35 cellular contexts compared by ENCODE assay signal in genomic region chr19:51331193-51331592, GRCh38. TPM values are rescaled to one million over a fixed set of nuclear protein-coding genes. Genes with fewer than 3 reads are reported as not detected.
"Had no signal": no experiment of that assay in that cellular context is flagged by ENCODE, and none has a peak within 500 bp of the region (broad histone marks: within the 10 kb centered on the region; RNA-seq: fewer than 3 reads in every experiment).

No MANE protein-coding gene starts in this region.

- H3K9me3 ChIP-seq: ascending aorta had no signal

- H3K36me3 Mint-ChIP-seq: activated naive CD4-positive, alpha-beta T cell treated with anti-CD3 and anti-CD28 coated beads, Interleukin-2, amount 10 ng/mL, durations not matched to agents 7 days and 5 days had no signal

- H3K4me3 ChIP-seq: ascending aorta, cardiac muscle cell had no signal

- H3K27ac Mint-ChIP-seq: activated B cell treated with CpG ODN at 0.5 μM for 24 hours; activated CD4-positive, alpha-beta memory T cell treated with anti-CD3 and anti-CD28 coated beads for 36 hours; activated CD4-positive, alpha-beta T cell treated with anti-CD3 and anti-CD28 coated beads, Interleukin-2, amount 10 ng/mL, durations not matched to agents 24 days and 14 days; activated CD8-positive, alpha-beta T cell treated with anti-CD3 and anti-CD28 coated beads for 36 hours; activated naive CD4-positive, alpha-beta T cell treated with anti-CD3 and anti-CD28 coated beads, Interleukin-2, amount 10 ng/mL, durations not matched to agents 7 days and 5 days; activated naive CD4-positive, alpha-beta T cell treated with anti-CD3 and anti-CD28 coated beads, Interleukin-2, amount 50 U/mL, for 24 hours; activated naive CD8-positive, alpha-beta T cell; activated naive CD8-positive, alpha-beta T cell treated with anti-CD3 and anti-CD28 coated beads, Interleukin-2, amount 10 ng/mL, durations not matched to agents 7 days and 5 days; activated naive CD8-positive, alpha-beta T cell treated with anti-CD3 and anti-CD28 coated beads, Interleukin-2, amount 50 U/mL, for 24 hours; activated T-cell treated with anti-CD3 and anti-CD28 coated beads, Interleukin-2, amount 50 U/mL, for 24 hours; activated T-helper 2 cell treated with anti-CD3 and anti-CD28 coated beads, Interferon-gamma antibody, Interleukin-2, Interleukin-4, amounts not matched to agents 10 μg/mL and 5 μg/mL and 100 μg/mL, durations not matched to agents 14 hours and 24 hours and 36 hours; brain; T-helper 1 cell treated with Interleukin-12 subunit alpha and Interleukin-12 subunit beta and Interleukin-4 antibody, amounts not matched to agents 30 μg/mL and 1 μg/mL, for 36 hours; T-helper 2 cell treated with Interferon-gamma antibody and Interleukin-4, amounts not matched to agents 5 μg/mL and 100 μg/mL, for 36 hours had no signal

- ATAC-seq: activated CD8-positive, alpha-beta T cell treated with anti-CD3 and anti-CD28 coated beads for 36 hours; activated naive CD8-positive, alpha-beta T cell treated with anti-CD3 and anti-CD28 coated beads, Interleukin-2, amount 50 U/mL, for 24 hours had no signal

- DNase-seq: activated B cell treated with CpG ODN at 0.5 μM for 24 hours; activated CD4-positive, alpha-beta memory T cell treated with anti-CD3 and anti-CD28 coated beads for 36 hours; activated CD4-positive, alpha-beta T cell treated with anti-CD3 and anti-CD28 coated beads for 4 hours; activated CD4-positive, alpha-beta T cell treated with anti-CD3 and anti-CD28 coated beads, Interleukin-2, amount 10 ng/mL, durations not matched to agents 24 days and 14 days; activated CD4-positive, alpha-beta T cell treated with anti-CD3 and anti-CD28 coated beads, Interleukin-2, amount 50 U/mL, for 1 hour; activated CD4-positive, alpha-beta T cell treated with anti-CD3 and anti-CD28 coated beads, Interleukin-2, amount 50 U/mL, for 4 hours; activated CD4-positive, CD25-positive, alpha-beta regulatory T cell treated with anti-CD3 and anti-CD28 coated beads, Interleukin-2, amount 50 U/mL, for 72 hours; activated CD8-positive, alpha-beta memory T cell treated with anti-CD3 and anti-CD28 coated beads, Interleukin-2, amount 50 U/mL, for 48 hours; activated CD8-positive, alpha-beta T cell treated with anti-CD3 and anti-CD28 coated beads for 36 hours; activated effector memory CD4-positive, alpha-beta T cell treated with Interleukin-2 at 50 U/mL for 16 hours; activated gamma-delta T cell; activated naive CD4-positive, alpha-beta T cell treated with anti-CD3 and anti-CD28 coated beads, Interleukin-2, amount 10 ng/mL, durations not matched to agents 7 days and 5 days; activated naive CD4-positive, alpha-beta T cell treated with Interleukin-2 at 50 U/mL for 16 hours; activated naive CD8-positive, alpha-beta T cell treated with anti-CD3 and anti-CD28 coated beads, Interleukin-2, amount 10 ng/mL, durations not matched to agents 7 days and 5 days; activated naive CD8-positive, alpha-beta T cell treated with anti-CD3 and anti-CD28 coated beads, Interleukin-2, amount 50 U/mL, for 24 hours; activated T-cell treated with anti-CD3 and anti-CD28 coated beads, Interleukin-2, amount 50 U/mL, for 24 hours; activated T-cell treated with anti-CD3 and anti-CD28 coated beads, Interleukin-2, amount 50 U/mL, for 48 hours; amygdala; anterior cingulate cortex; caudate nucleus; cerebellar nuclear complex; T-helper 1 cell; T-helper 2 cell; T-helper 9 cell had no signal

- H3K9me3 Mint-ChIP-seq: activated B cell treated with CpG ODN at 0.5 μM for 24 hours; activated CD4-positive, alpha-beta memory T cell treated with anti-CD3 and anti-CD28 coated beads for 36 hours; activated CD8-positive, alpha-beta T cell treated with anti-CD3 and anti-CD28 coated beads for 36 hours; activated T-helper 2 cell treated with anti-CD3 and anti-CD28 coated beads, Interferon-gamma antibody, Interleukin-2, Interleukin-4, amounts not matched to agents 10 μg/mL and 5 μg/mL and 100 μg/mL, durations not matched to agents 14 hours and 24 hours and 36 hours; central memory CD8-positive, alpha-beta T cell; T-helper 1 cell treated with Interleukin-12 subunit alpha and Interleukin-12 subunit beta and Interleukin-4 antibody, amounts not matched to agents 30 μg/mL and 1 μg/mL, for 36 hours; T-helper 2 cell treated with Interferon-gamma antibody and Interleukin-4, amounts not matched to agents 5 μg/mL and 100 μg/mL, for 36 hours had no signal

- H3K27me3 Mint-ChIP-seq: brain had no signal

- H3K27me3 ChIP-seq: ascending aorta, cardiac muscle cell had no signal

- H3K4me1 Mint-ChIP-seq: central memory CD8-positive, alpha-beta T cell had no signal

- H3K27ac ChIP-seq: ascending aorta, cardiac muscle cell, VCaP had no signal

- H3K36me3 ChIP-seq: ascending aorta, cardiac muscle cell had no signal

- H3K4me3 Mint-ChIP-seq: activated B cell treated with CpG ODN at 0.5 μM for 24 hours; activated CD4-positive, alpha-beta memory T cell treated with anti-CD3 and anti-CD28 coated beads for 36 hours; activated CD4-positive, alpha-beta T cell treated with anti-CD3 and anti-CD28 coated beads, Interleukin-2, amount 10 ng/mL, durations not matched to agents 24 days and 14 days; activated CD8-positive, alpha-beta T cell treated with anti-CD3 and anti-CD28 coated beads for 36 hours; activated naive CD4-positive, alpha-beta T cell treated with anti-CD3 and anti-CD28 coated beads, Interleukin-2, amount 10 ng/mL, durations not matched to agents 7 days and 5 days; activated naive CD4-positive, alpha-beta T cell treated with anti-CD3 and anti-CD28 coated beads, Interleukin-2, amount 50 U/mL, for 24 hours; activated naive CD8-positive, alpha-beta T cell; activated naive CD8-positive, alpha-beta T cell treated with anti-CD3 and anti-CD28 coated beads, Interleukin-2, amount 10 ng/mL, durations not matched to agents 7 days and 5 days; activated naive CD8-positive, alpha-beta T cell treated with anti-CD3 and anti-CD28 coated beads, Interleukin-2, amount 50 U/mL, for 24 hours; activated T-cell treated with anti-CD3 and anti-CD28 coated beads, Interleukin-2, amount 50 U/mL, for 24 hours; brain; central memory CD8-positive, alpha-beta T cell; T-helper 1 cell treated with Interleukin-12 subunit alpha and Interleukin-12 subunit beta and Interleukin-4 antibody, amounts not matched to agents 30 μg/mL and 1 μg/mL, for 36 hours; T-helper 2 cell treated with Interferon-gamma antibody and Interleukin-4, amounts not matched to agents 5 μg/mL and 100 μg/mL, for 36 hours had no signal

RNA-seq across cellular contexts. Expression of gene IGLON5, which starts 19.7 kb away (rescaled TPM):
- total RNA-seq: activated B cell treated with CpG ODN at 0.5 μM for 24 hours, bronchial epithelial cell had no signal

RNA-seq across cellular contexts. Expression of gene CLDND2, which starts 37.6 kb away (rescaled TPM):
- total RNA-seq: ascending aorta, bronchial epithelial cell had no signal

RNA-seq across cellular contexts. Expression of gene NKG7, which starts 41.3 kb away (rescaled TPM):
- total RNA-seq: bronchial epithelial cell, cardiac muscle cell had no signal
